Comparison of ENCODE assay signal across 22 cellular contexts in genomic region chr9:134061688-134062371, GRCh38. TPM values are rescaled to one million over a fixed set of nuclear protein-coding genes. Genes with fewer than 3 reads are reported as not detected.
A peak's percentile ranks its signal among the peaks of the same experiment; 100 is the strongest.
DNase-seq lines count a peak whose midpoint lies in the region; ATAC-seq, FAIRE-seq and TF ChIP-seq lines count a peak whose summit lies in the region.
"Had no signal": no experiment of that assay in that cellular context is flagged by ENCODE, and none has a peak within 500 bp of the region (broad histone marks: within the 10 kb centered on the region; RNA-seq: fewer than 3 reads in every experiment).

No MANE protein-coding gene starts in this region.

- H3K27ac Mint-ChIP-seq in endodermal cell: no peak overlapping the region
- H3K27ac Mint-ChIP-seq: memory B cell had no signal

- H3K27me3 Mint-ChIP-seq in endodermal cell (ENCODE audit: insufficient read depth): no peaks in the 10 kb centered on the region
- H3K27me3 Mint-ChIP-seq: central memory CD8-positive, alpha-beta T cell; memory B cell; stimulated activated naive CD8-positive, alpha-beta T cell treated with anti-CD3 and anti-CD28 coated beads, Interleukin-15, amount 100 ng/mL, for 72 hours had no signal

- DNase-seq in 8988T (peak; percentile 17), D721Med (ENCODE audit: insufficient read length, low spot score) (peak; percentile 12), endodermal cell (peak; percentile 42), pancreas (peak in 4 of 6 donors; percentile 19 to 77 (median 48)), NCI-H69 (lab: John Stamatoyannopoulos, UW) (no peak), NCI-H510A (lab: John Stamatoyannopoulos, UW) (no peak), NCI-H345 treated with DMSO at 0.1 percent for 48 hours (lab: John Stamatoyannopoulos, UW; ENCODE audit: unreplicated experiment) (no peak), colonic mucosa (no peak)
- DNase-seq: activated CD4-positive, alpha-beta T cell treated with anti-CD3 and anti-CD28 coated beads for 48 hours; activated T-cell treated with anti-CD3 and anti-CD28 coated beads, Interleukin-2, amount 50 U/mL, for 48 hours; DMS153; foreskin fibroblast; NCI-H1105 treated with DMSO at 0.1 percent for 48 hours; NCI-H2227 treated with DMSO at 0.1 percent for 48 hours; SHP77 treated with DMSO at 0.1 percent for 48 hours; T1000 had no signal

- H3K36me3 ChIP-seq in endodermal cell (ENCODE audit: control insufficient read depth, insufficient read depth, low read length) (peaks cover 15% of the 10 kb centered on the region), pancreas (no peaks in the 10 kb centered on the region), colonic mucosa (no peaks in the 10 kb centered on the region)

- H3K4me1 Mint-ChIP-seq in endodermal cell: peaks cover 30% of the 10 kb centered on the region

- peak; percentile 15 to 47 (median 20) for ATAC-seq in pancreas
- ATAC-seq: stimulated activated naive CD8-positive, alpha-beta T cell treated with anti-CD3 and anti-CD28 coated beads, Interleukin-15, amount 100 ng/mL, for 72 hours had no signal

- H3K9ac ChIP-seq in endodermal cell (ENCODE audit: extremely low read depth, low read length, poor library complexity, severe bottlenecking): no peak overlapping the region
- no peak overlapping the region for H3K9ac ChIP-seq in colonic mucosa (ENCODE audit: low read depth in 2 of 2, low read length in 2 of 2)
- H3K9ac ChIP-seq: KMS-11 had no signal

- H3K4me3 ChIP-seq in endodermal cell (ENCODE audit: low read length) (no peak overlapping the region), pancreas (no peak overlapping the region), colonic mucosa (no peak overlapping the region)

- H3K4me1 ChIP-seq in endodermal cell (ENCODE audit: control insufficient read depth, insufficient read depth, low read length): peaks cover 2% of the 10 kb centered on the region
- H3K4me1 ChIP-seq in pancreas: peaks cover 13 to 42% (median 14%) of the 10 kb centered on the region in 3 donors
- peaks cover 3% of the 10 kb centered on the region for H3K4me1 ChIP-seq in colonic mucosa

- H3K9me3 ChIP-seq in endodermal cell (ENCODE audit: control insufficient read depth, low read length) (no peaks in the 10 kb centered on the region), pancreas (no peaks in the 10 kb centered on the region), colonic mucosa (no peaks in the 10 kb centered on the region)

- no peak overlapping the region for H3K4me3 Mint-ChIP-seq in endodermal cell
- H3K4me3 Mint-ChIP-seq: central memory CD8-positive, alpha-beta T cell; memory B cell; stimulated activated naive CD8-positive, alpha-beta T cell treated with anti-CD3 and anti-CD28 coated beads, Interleukin-15, amount 100 ng/mL, for 72 hours had no signal

- H3K27ac ChIP-seq in endodermal cell (ENCODE audit: low read depth, low read length): no peak overlapping the region
- peak overlapping the region in 2 of 4 donors; percentile 3 to 44 for H3K27ac ChIP-seq in pancreas
- H3K27ac ChIP-seq in colonic mucosa: no peak overlapping the region
- H3K27ac ChIP-seq: KMS-11 had no signal

- WGBS in endodermal cell (ENCODE audit: insufficient coverage in 1 of 2, insufficient read length in 1 of 2), 2 experiments: 93 to 94% methylated on average over 14 to 22 of the region's 22 CpGs
- WGBS in pancreas, 2 donors: 49 to 68% methylated on average over 19 to 22 of the region's 22 CpGs

- no peaks in the 10 kb centered on the region for H3K9me3 Mint-ChIP-seq in endodermal cell
- H3K9me3 Mint-ChIP-seq: central memory CD8-positive, alpha-beta T cell; memory B cell; stimulated activated naive CD8-positive, alpha-beta T cell treated with anti-CD3 and anti-CD28 coated beads, Interleukin-15, amount 100 ng/mL, for 72 hours had no signal

- TF ChIP-seq CTCF in D721Med (IDR thresholded peaks at IDR 0.05; ENCODE audit: insufficient read depth, missing control alignments) (no peak), endodermal cell (conservative IDR thresholded peaks at IDR 0.05) (no peak), pancreas (IDR thresholded peaks at IDR 0.05) (no peak), colonic mucosa (IDR thresholded peaks at IDR 0.05) (no peak)

- FAIRE-seq in D721Med (lab: Jason Lieb, UNC): no peak
- no peak for FAIRE-seq in pancreas (lab: Jason Lieb, UNC)
- FAIRE-seq: GM18507, GM19239 had no signal

- H3K27me3 ChIP-seq in endodermal cell (ENCODE audit: control insufficient read depth, insufficient read depth, low read length, poor library complexity, severe bottlenecking) (no peaks in the 10 kb centered on the region), pancreas (no peaks in the 10 kb centered on the region), colonic mucosa (no peaks in the 10 kb centered on the region)

- intact Hi-C loops in pancreas (cut with DNase I) (loop anchor here in 1 of 3 donors (10.0 kb wide), 1 partner anchor 73 kb away; the partner anchor contains the start of gene WDR5), colonic mucosa (cut with DNase I) (no loop called here)

- peaks cover 10% of the 10 kb centered on the region for H3K36me3 Mint-ChIP-seq in endodermal cell (ENCODE audit: low read depth)
- H3K36me3 Mint-ChIP-seq: memory B cell had no signal

RNA-seq across cellular contexts. Expression of gene BRD3, which starts 6.0 kb away (rescaled TPM):
- total RNA-seq in endodermal cell: 100 to 1,000 TPM in 1 of 2 donors, 10 to 100 TPM in 1; 92.3 to 103 TPM
- 61.9 TPM for polyA plus RNA-seq in endodermal cell (2013, experiment 1 of 2)
- 57.3 TPM for polyA plus RNA-seq in endodermal cell (2013, experiment 2 of 2)
- 10 to 100 TPM; 14.4 to 36.3 (median 17.2) TPM for total RNA-seq in pancreas
- polyA plus RNA-seq in pancreas: 1 to 10 TPM; 8.8 to 9.0 TPM
- total RNA-seq in colonic mucosa: 10 to 100 TPM; 26.8 to 50.9 TPM

RNA-seq across cellular contexts. Expression of gene BRD3OS, which starts 36.5 kb away (rescaled TPM):
- 10 to 100 TPM; 19.0 to 26.5 TPM for total RNA-seq in endodermal cell
- polyA plus RNA-seq in endodermal cell (2013, experiment 1 of 2): 24.2 TPM
- polyA plus RNA-seq in endodermal cell (2013, experiment 2 of 2): 19.7 TPM
- 10 to 100 TPM in 1 of 6 donors, 1 to 10 TPM in 5; 6.0 to 12.5 (median 7.3) TPM for total RNA-seq in pancreas
- polyA plus RNA-seq in pancreas: 1 to 10 TPM; 4.8 to 9.8 TPM
- 1 to 10 TPM; 5.2 to 6.9 TPM for total RNA-seq in colonic mucosa

Comparison
In these comparisons a context has a peak if more than half of its experiments do, and no peak if none do; other contexts are left out.
1. DNase-seq: peak in 8988T (single experiment), D721Med (single experiment), endodermal cell (single experiment) and pancreas (4 of 6); none in NCI-H69 (single experiment), NCI-H510A (single experiment), NCI-H345 treated with DMSO at 0.1 percent for 48 hours (single experiment) and colonic mucosa (single experiment).